1 cellular context compared by ENCODE assay signal in the genomic region with DNA sequence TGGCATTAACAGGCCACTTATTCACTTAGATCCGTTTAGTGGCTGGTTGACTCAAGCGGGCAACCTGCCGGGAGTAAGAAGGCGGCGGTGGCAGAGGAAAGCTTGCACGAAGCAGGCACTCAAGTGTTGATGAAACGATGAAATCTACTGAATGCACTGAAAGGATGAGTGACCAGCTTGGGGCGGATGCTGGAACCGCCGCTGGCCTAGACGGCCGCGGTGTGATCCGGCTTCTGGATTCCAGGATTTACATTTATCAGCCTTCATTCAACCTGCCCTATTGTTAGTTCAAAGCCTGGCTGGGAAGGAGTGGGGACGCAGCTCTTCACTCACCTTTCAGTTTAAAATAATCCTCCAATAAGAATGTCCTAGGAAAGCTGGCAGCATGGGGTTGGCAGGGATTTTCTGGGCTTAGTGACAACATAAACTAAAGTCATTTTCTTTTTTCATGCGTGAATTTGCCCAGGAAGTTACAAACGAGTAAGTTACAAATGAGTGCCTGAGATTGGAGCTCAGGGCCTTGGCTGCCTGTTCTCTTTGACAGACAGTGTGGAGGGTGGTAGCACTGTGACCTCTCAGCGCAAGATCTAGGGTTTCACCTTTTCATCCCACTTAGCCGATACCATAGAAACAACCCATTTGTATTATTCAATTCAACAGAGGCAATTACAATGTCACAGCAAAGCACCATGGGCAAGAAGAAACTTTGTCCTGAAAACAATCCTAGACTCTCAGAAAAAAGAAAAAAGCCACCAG.
TF ChIP-seq lines count a peak whose summit lies in the region.

No MANE protein-coding gene starts in this region.

TF ChIP-seq in HEK293, 187 proteins besides CTCF, POLR2A, EP300 and RAD21 (continued from another document):
- TF ChIP-seq, protein P1, sequence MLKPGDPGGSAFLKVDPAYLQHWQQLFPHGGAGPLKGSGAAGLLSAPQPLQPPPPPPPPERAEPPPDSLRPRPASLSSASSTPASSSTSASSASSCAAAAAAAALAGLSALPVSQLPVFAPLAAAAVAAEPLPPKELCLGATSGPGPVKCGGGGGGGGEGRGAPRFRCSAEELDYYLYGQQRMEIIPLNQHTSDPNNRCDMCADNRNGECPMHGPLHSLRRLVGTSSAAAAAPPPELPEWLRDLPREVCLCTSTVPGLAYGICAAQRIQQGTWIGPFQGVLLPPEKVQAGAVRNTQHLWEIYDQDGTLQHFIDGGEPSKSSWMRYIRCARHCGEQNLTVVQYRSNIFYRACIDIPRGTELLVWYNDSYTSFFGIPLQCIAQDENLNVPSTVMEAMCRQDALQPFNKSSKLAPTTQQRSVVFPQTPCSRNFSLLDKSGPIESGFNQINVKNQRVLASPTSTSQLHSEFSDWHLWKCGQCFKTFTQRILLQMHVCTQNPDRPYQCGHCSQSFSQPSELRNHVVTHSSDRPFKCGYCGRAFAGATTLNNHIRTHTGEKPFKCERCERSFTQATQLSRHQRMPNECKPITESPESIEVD (tag by site-specific recombination; IDR thresholded peaks at IDR 0.05), result no peak
- TF ChIP-seq ZNF341 (tag by site-specific recombination; IDR thresholded peaks at IDR 0.05; ENCODE audit: low read depth), result peak; percentile 96
- no peak for TF ChIP-seq GLIS1 (tag by site-specific recombination; IDR thresholded peaks at IDR 0.05)
- TF ChIP-seq ZBTB8A (tag by site-specific recombination; IDR thresholded peaks at IDR 0.05), result no peak
- TF ChIP-seq ZNF16 (tag by site-specific recombination; IDR thresholded peaks at IDR 0.05; ENCODE audit: low read depth), result no peak
